ENCODE assay signal across 21 cellular contexts in the genomic region with DNA sequence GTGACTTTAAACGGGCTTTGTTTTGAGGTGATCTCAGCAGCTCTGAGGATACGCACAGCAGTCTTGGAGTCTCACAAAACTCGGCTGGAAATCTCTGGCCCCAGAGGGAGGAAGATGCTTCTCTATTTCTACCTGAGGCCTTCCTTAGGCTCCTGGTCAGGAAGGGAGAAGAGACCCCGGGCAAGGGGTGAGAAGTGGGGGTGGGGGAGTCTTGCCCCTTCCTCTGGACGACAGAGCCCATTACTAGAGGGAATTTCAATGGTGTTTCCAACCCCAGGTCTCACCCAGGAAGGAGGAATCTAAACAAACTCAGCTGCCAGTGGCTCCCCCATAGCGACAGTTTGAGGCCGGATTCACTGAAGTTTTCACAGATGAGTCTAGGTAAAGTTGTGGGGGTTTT.
"Had no signal": no experiment of that assay in that cellular context is flagged by ENCODE, and none has a peak within 500 bp of the region (broad histone marks: within the 10 kb centered on the region; RNA-seq: fewer than 3 reads in every experiment).

No MANE protein-coding gene starts in this region.

- ATAC-seq: activated T-cell treated with anti-CD3 and anti-CD28 coated beads, Interleukin-2, amount 50 U/mL, for 72 hours; gastrocnemius medialis; stimulated activated naive B cell treated with anti-CD40 and anti-IgM and Interleukin-4, amounts not matched to agents 10 μg/mL and 1 μg/mL and 100 μg/mL, for 72 hours; T-helper 17 cell had no signal

- H3K27me3 ChIP-seq: gastrocnemius medialis, sigmoid colon, testis had no signal

- H3K27ac ChIP-seq: coronary artery, testis had no signal

- H3K4me3 ChIP-seq: coronary artery, esophagus squamous epithelium, gastrocnemius medialis, sigmoid colon, testis had no signal

- DNase-seq: activated CD4-positive, alpha-beta memory T cell treated with anti-CD3 and anti-CD28 coated beads, Interleukin-2, amount 10 ng/mL, durations not matched to agents 7 days and 5 days; activated CD4-positive, alpha-beta T cell treated with anti-CD3 and anti-CD28 coated beads for 4 hours; activated CD4-positive, CD25-positive, alpha-beta regulatory T cell; activated effector memory CD4-positive, alpha-beta T cell treated with Interleukin-2 at 50 U/mL for 16 hours; activated naive CD4-positive, alpha-beta T cell treated with anti-CD3 and anti-CD28 coated beads for 36 hours; activated naive CD8-positive, alpha-beta T cell treated with anti-CD3 and anti-CD28 coated beads, Interleukin-2, amount 10 ng/mL, durations not matched to agents 7 days and 5 days; activated T-cell treated with anti-CD3 and anti-CD28 coated beads, Interleukin-2, amount 50 U/mL, for 72 hours; amniotic stem cell; esophagus squamous epithelium; gastrocnemius medialis; hypothalamus; left ventricle myocardium superior; midbrain; nephron progenitor cell; sigmoid colon; stimulated activated CD4-positive, alpha-beta T cell treated with anti-CD3 and anti-CD28 coated beads, Interleukin-2, amount 100 ng/mL, for 48 hours; stimulated activated CD8-positive, alpha-beta memory T cell treated with anti-CD3 and anti-CD28 coated beads, Interleukin-4, amount 100 ng/mL, for 48 hours; stimulated activated naive B cell treated with anti-CD40 and anti-IgM and Interleukin-4, amounts not matched to agents 10 μg/mL and 1 μg/mL and 100 μg/mL, for 72 hours; T-helper 17 cell; testis had no signal
